Comparison of ENCODE assay signal across 15 cellular contexts in genomic region chr9:3534614-3535404, GRCh38.
"Had no signal": no experiment of that assay in that cellular context is flagged by ENCODE, and none has a peak within 500 bp of the region (broad histone marks: within the 10 kb centered on the region; RNA-seq: fewer than 3 reads in every experiment).

No MANE protein-coding gene starts in this region.

- H3K27me3 ChIP-seq: body of pancreas, gastrocnemius medialis, heart right ventricle, sigmoid colon, stomach had no signal

- H3K4me1 ChIP-seq: body of pancreas, heart right ventricle, sigmoid colon, stomach had no signal

- H3K9me3 ChIP-seq: body of pancreas, gastrocnemius medialis, heart right ventricle, sigmoid colon, stomach, thoracic aorta had no signal

- DNase-seq: activated CD4-positive, alpha-beta T cell treated with anti-CD3 and anti-CD28 coated beads, Interleukin-2, amount 50 U/mL, for 4 hours; activated CD8-positive, alpha-beta memory T cell treated with anti-CD3 and anti-CD28 coated beads, Interleukin-2, amount 50 U/mL, for 48 hours; activated gamma-delta T cell; amniotic stem cell; body of pancreas; effector memory CD8-positive, alpha-beta T cell; gastrocnemius medialis; heart right ventricle; sigmoid colon; stimulated activated CD4-positive, alpha-beta T cell treated with anti-CD3 and anti-CD28 coated beads, Interleukin-2, amount 100 ng/mL, for 24 hours; stomach; T1000 had no signal

- H3K36me3 ChIP-seq: gastrocnemius medialis, sigmoid colon, thoracic aorta had no signal

- H3K9me3 Mint-ChIP-seq: effector memory CD8-positive, alpha-beta T cell had no signal

- H3K4me3 Mint-ChIP-seq: effector memory CD8-positive, alpha-beta T cell; neural crest cell had no signal

- ATAC-seq: body of pancreas; effector memory CD8-positive, alpha-beta T cell; gastrocnemius medialis; heart right ventricle had no signal

- H3K4me3 ChIP-seq: body of pancreas, gastrocnemius medialis, heart right ventricle, sigmoid colon, stomach, thoracic aorta had no signal

- H3K27me3 Mint-ChIP-seq: effector memory CD8-positive, alpha-beta T cell had no signal

- H3K27ac ChIP-seq: body of pancreas, epithelial cell of prostate, gastrocnemius medialis, heart right ventricle, sigmoid colon, stomach, thoracic aorta had no signal
